Comparison of ENCODE assay signal across 18 cellular contexts in the genomic region with DNA sequence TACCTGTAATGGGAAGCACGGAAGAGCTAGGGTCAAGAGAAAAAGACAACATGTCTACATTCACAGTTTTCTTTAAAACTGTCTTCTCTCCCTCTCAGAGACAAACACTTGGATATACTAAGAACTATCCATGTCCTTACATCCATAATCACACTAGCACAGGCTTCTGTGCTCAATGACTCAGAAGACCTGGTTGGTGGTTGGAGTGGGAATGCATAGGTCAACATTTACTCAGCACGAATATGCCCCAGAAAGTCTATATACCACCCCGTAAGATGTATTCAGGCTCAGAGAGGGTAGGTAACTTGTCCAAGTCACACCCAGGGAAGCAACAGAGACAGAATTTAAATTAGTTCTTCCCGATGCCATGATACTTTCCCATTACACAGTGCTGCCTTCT.
"Had no signal": no experiment of that assay in that cellular context is flagged by ENCODE, and none has a peak within 500 bp of the region (broad histone marks: within the 10 kb centered on the region; RNA-seq: fewer than 3 reads in every experiment).

No MANE protein-coding gene starts in this region.

- H3K9me3 ChIP-seq: ascending aorta, lower lobe of right lung, right lobe of liver, testis had no signal

- H3K36me3 Mint-ChIP-seq: activated naive CD4-positive, alpha-beta T cell treated with anti-CD3 and anti-CD28 coated beads, Interleukin-2, amount 50 U/mL, for 24 hours; naive thymus-derived CD8-positive, alpha-beta T cell; stimulated activated memory B cell treated with anti-CD40 and anti-IgM and Interleukin-4, amounts not matched to agents 10 μg/mL and 1 μg/mL and 100 μg/mL, for 72 hours; T-cell had no signal

- H3K36me3 ChIP-seq: ascending aorta, lower lobe of right lung, right lobe of liver had no signal

- H3K9me3 Mint-ChIP-seq: activated naive CD4-positive, alpha-beta T cell treated with anti-CD3 and anti-CD28 coated beads, Interleukin-2, amount 50 U/mL, for 24 hours; stimulated activated memory B cell treated with anti-CD40 and anti-IgM and Interleukin-4, amounts not matched to agents 10 μg/mL and 1 μg/mL and 100 μg/mL, for 72 hours had no signal

- ATAC-seq: effector memory CD8-positive, alpha-beta T cell; naive thymus-derived CD8-positive, alpha-beta T cell; right lobe of liver; stimulated activated memory B cell treated with anti-CD40 and anti-IgM and Interleukin-4, amounts not matched to agents 10 μg/mL and 1 μg/mL and 100 μg/mL, for 72 hours; T-cell had no signal

- DNase-seq: activated CD4-positive, alpha-beta T cell treated with anti-CD3 and anti-CD28 coated beads, Interleukin-2, amount 50 U/mL, for 4 hours; activated gamma-delta T cell; effector memory CD8-positive, alpha-beta T cell; hypothalamus; naive thymus-derived CD8-positive, alpha-beta T cell; right lobe of liver; stimulated activated CD4-positive, alpha-beta T cell treated with anti-CD3 and anti-CD28 coated beads, Interleukin-4, amount 100 ng/mL, for 24 hours; T-cell; testis had no signal

- H3K4me1 Mint-ChIP-seq: activated naive CD4-positive, alpha-beta T cell treated with anti-CD3 and anti-CD28 coated beads, Interleukin-2, amount 50 U/mL, for 24 hours; naive thymus-derived CD8-positive, alpha-beta T cell; stimulated activated memory B cell treated with anti-CD40 and anti-IgM and Interleukin-4, amounts not matched to agents 10 μg/mL and 1 μg/mL and 100 μg/mL, for 72 hours; T-cell had no signal

- H3K27ac Mint-ChIP-seq: activated naive CD4-positive, alpha-beta T cell treated with anti-CD3 and anti-CD28 coated beads, Interleukin-2, amount 50 U/mL, for 24 hours; effector memory CD8-positive, alpha-beta T cell; naive thymus-derived CD8-positive, alpha-beta T cell; stimulated activated memory B cell treated with anti-CD40 and anti-IgM and Interleukin-4, amounts not matched to agents 10 μg/mL and 1 μg/mL and 100 μg/mL, for 72 hours; T-cell; type B pancreatic cell had no signal

- H3K27ac ChIP-seq: ascending aorta, foreskin keratinocyte, lower lobe of right lung, right lobe of liver, testis had no signal

- H3K27me3 ChIP-seq: ascending aorta, foreskin keratinocyte, right lobe of liver, testis had no signal

- H3K4me3 ChIP-seq: ascending aorta, lower lobe of right lung, right lobe of liver, smooth muscle cell, testis had no signal

- H3K9ac ChIP-seq: parathyroid adenoma had no signal

- H3K4me1 ChIP-seq: ascending aorta, foreskin keratinocyte, lower lobe of right lung, right lobe of liver had no signal

- H3K79me2 ChIP-seq: parathyroid adenoma had no signal

- H3K4me3 Mint-ChIP-seq: activated naive CD4-positive, alpha-beta T cell treated with anti-CD3 and anti-CD28 coated beads, Interleukin-2, amount 50 U/mL, for 24 hours; effector memory CD8-positive, alpha-beta T cell; naive thymus-derived CD8-positive, alpha-beta T cell; stimulated activated memory B cell treated with anti-CD40 and anti-IgM and Interleukin-4, amounts not matched to agents 10 μg/mL and 1 μg/mL and 100 μg/mL, for 72 hours; T-cell; type B pancreatic cell had no signal

- H3K27me3 Mint-ChIP-seq: activated naive CD4-positive, alpha-beta T cell treated with anti-CD3 and anti-CD28 coated beads, Interleukin-2, amount 50 U/mL, for 24 hours; effector memory CD8-positive, alpha-beta T cell; stimulated activated memory B cell treated with anti-CD40 and anti-IgM and Interleukin-4, amounts not matched to agents 10 μg/mL and 1 μg/mL and 100 μg/mL, for 72 hours; T-cell had no signal

- H3K4me2 ChIP-seq: smooth muscle cell had no signal

- FAIRE-seq: keratinocyte had no signal
